8 cellular contexts compared by ENCODE assay signal in the genomic region with DNA sequence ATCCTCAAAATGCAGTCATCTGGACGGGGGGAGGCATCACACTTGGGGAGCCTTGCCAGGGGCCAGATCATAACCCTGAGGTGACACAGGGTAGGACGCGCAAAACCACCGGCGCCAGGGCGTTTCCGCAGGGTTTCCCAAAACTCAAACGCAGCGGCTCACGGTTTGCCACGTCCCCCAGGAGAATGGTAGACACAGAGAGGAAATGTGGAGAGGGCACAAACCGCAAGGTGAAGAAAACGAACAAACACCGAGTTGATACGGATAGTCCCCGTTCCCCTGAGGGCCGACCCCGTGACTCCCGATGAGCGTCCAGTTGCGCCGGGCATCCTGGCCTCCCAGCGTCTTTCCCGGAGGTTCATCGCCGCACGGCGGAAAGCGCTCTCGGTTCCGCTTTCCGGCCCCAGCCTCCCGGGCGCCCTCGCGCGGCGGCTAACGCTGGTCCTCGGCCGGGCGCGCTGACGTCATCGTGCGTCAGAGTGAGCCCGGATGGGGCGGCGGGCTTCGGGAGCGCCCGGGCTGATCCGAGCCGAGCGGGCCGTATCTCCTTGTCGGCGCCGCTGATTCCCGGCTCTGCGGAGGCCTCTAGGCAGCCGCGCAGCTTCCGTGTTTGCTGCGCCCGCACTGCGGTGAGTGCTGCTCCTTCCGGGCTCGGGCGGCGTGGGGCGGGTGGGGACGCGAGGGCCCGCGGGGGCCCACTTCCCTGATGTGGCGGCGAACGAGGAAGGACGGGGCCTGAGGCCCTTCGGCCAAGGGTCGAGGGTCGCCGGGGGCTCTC. TPM values are rescaled to one million over a fixed set of nuclear protein-coding genes. Genes with fewer than 3 reads are reported as not detected.
DNase-seq lines count a peak whose midpoint lies in the region; ATAC-seq and TF ChIP-seq lines count a peak whose summit lies in the region.

Gene BIRC2, plus strand, starts transcription at position 467 of the 778 bp plus-strand sequence. CDS start 2,641 bp downstream, outside the sequence.

- ATAC-seq in GM18870 (IDR thresholded peaks at IDR 0.05; ENCODE audit: unreplicated experiment) (peak; percentile 50), HG03135 (IDR thresholded peaks at IDR 0.05; ENCODE audit: unreplicated experiment) (peak; percentile 91), activated B cell treated with CpG ODN at 0.5 μM for 24 hours (ENCODE audit: low read depth) (peak; percentile 86)

- peaks cover 38% of the 10 kb centered on the region for H3K4me1 Mint-ChIP-seq in activated B cell treated with CpG ODN at 0.5 μM for 24 hours

- DNase-seq in AG08395 (ENCODE audit: low spot score) (peak; percentile 88), NCI-H226 (peak; percentile 90), activated B cell treated with CpG ODN at 0.5 μM for 24 hours (peak; percentile 98), caudate nucleus (lab: John Stamatoyannopoulos, UW) (peak in 60 of 61 donors; percentile 22 to 95 (median 88)), iris pigment epithelial cell (ENCODE audit: low read depth) (peak; percentile 91)
- peak; percentile 93 to 95 (median 93) for DNase-seq in stimulated activated CD4-positive, alpha-beta T cell treated with anti-CD3 and anti-CD28 coated beads, Interleukin-12 subunit alpha, Interleukin-12 subunit beta, amount 100 ng/mL, for 48 hours (ENCODE audit: low read depth in 2 of 3, low spot score in 1 of 3)

- peaks cover 39% of the 10 kb centered on the region for H3K36me3 Mint-ChIP-seq in activated B cell treated with CpG ODN at 0.5 μM for 24 hours (ENCODE audit: low read depth)

- H3K4me3 Mint-ChIP-seq in activated B cell treated with CpG ODN at 0.5 μM for 24 hours = peak within 1 kb of the TSS; percentile 93

- H3K27ac Mint-ChIP-seq in activated B cell treated with CpG ODN at 0.5 μM for 24 hours = peak within 1 kb of the TSS; percentile 95

- POLR2A ChIA-PET in activated B cell treated with CpG ODN at 0.5 μM for 24 hours (lab: Charles Lee) = interaction anchor here (0.5 to 3.5 kb wide), 17 partner anchors 9 to 256 kb away, joined by 3 to 23 read pairs (median 4); no protein-coding TSS in a partner anchor

- intact Hi-C loops in activated B cell treated with CpG ODN at 0.5 μM for 24 hours (cut with micrococcal nuclease) = loop anchor here (1.0 to 2.0 kb wide), 10 partner anchors 30 to 432 kb away; partner anchors contain the start of genes BIRC3 and CEP126

- H3K27me3 Mint-ChIP-seq in activated B cell treated with CpG ODN at 0.5 μM for 24 hours = no peaks in the 10 kb centered on the region

- peak within 1 kb of the TSS; percentile 91 for H3K27ac ChIP-seq in caudate nucleus (ENCODE audit: low read depth, low read length)

- no peak for TF ChIP-seq CTCF in activated B cell treated with CpG ODN at 0.5 μM for 24 hours (IDR thresholded peaks at IDR 0.05)

- CTCF ChIA-PET in activated B cell treated with CpG ODN at 0.5 μM for 24 hours (lab: Charles Lee) = interaction anchor here (0.8 to 2.2 kb wide), 3 partner anchors 29 to 105 kb away, joined by 3 to 7 read pairs (median 4); no protein-coding TSS in a partner anchor

- H3K9me3 Mint-ChIP-seq in activated B cell treated with CpG ODN at 0.5 μM for 24 hours = no peaks in the 10 kb centered on the region

RNA-seq across cellular contexts. Expression of gene BIRC2, which starts in this region (rescaled TPM):
- 27.1 and 34.9 TPM in 2 replicates for total RNA-seq in activated B cell treated with CpG ODN at 0.5 μM for 24 hours

Comparison
In these comparisons a context has a peak if more than half of its experiments do, and no peak if none do; other contexts are left out.
1. Peak in every context shown above with its lines: DNase-seq, ATAC-seq and H3K27ac ChIP-seq.